ENCODE assay signal across 12 cellular contexts in genomic region chr21:35503646-35504045, GRCh38.
DNase-seq lines count a peak whose midpoint lies in the region; ATAC-seq and TF ChIP-seq lines count a peak whose summit lies in the region.
"Had no signal": no experiment of that assay in that cellular context is flagged by ENCODE, and none has a peak within 500 bp of the region (broad histone marks: within the 10 kb centered on the region; RNA-seq: fewer than 3 reads in every experiment).

No MANE protein-coding gene starts in this region.

- H3K27me3 ChIP-seq in CD4-positive, CD25-positive, alpha-beta regulatory T cell (ENCODE audit: control insufficient read depth, insufficient read depth, low read length): no peaks in the 10 kb centered on the region

- peak overlapping the region in 3 of 4 donors; percentile 5 to 78 (median 70) for H3K4me3 Mint-ChIP-seq in CD4-positive, CD25-positive, alpha-beta regulatory T cell
- H3K4me3 Mint-ChIP-seq in activated naive CD8-positive, alpha-beta T cell treated with anti-CD3 and anti-CD28 coated beads, Interleukin-2, amount 50 U/mL, for 24 hours: no peak overlapping the region
- H3K4me3 Mint-ChIP-seq: activated CD8-positive, alpha-beta memory T cell treated with anti-CD3 and anti-CD28 coated beads, Interleukin-2, amount 10 ng/mL, durations not matched to agents 7 days and 5 days had no signal

- H3K27me3 Mint-ChIP-seq in CD4-positive, CD25-positive, alpha-beta regulatory T cell: peaks cover 15% of the 10 kb centered on the region
- H3K27me3 Mint-ChIP-seq in activated naive CD8-positive, alpha-beta T cell treated with anti-CD3 and anti-CD28 coated beads, Interleukin-2, amount 50 U/mL, for 24 hours: no peaks in the 10 kb centered on the region

- peaks cover 0 to 3% (median 0%) of the 10 kb centered on the region in 7 donors for H3K9me3 Mint-ChIP-seq in CD4-positive, CD25-positive, alpha-beta regulatory T cell
- peaks cover 7% of the 10 kb centered on the region for H3K9me3 Mint-ChIP-seq in activated naive CD8-positive, alpha-beta T cell treated with anti-CD3 and anti-CD28 coated beads, Interleukin-2, amount 50 U/mL, for 24 hours

- peaks cover 21% of the 10 kb centered on the region for H3K4me1 ChIP-seq in CD4-positive, CD25-positive, alpha-beta regulatory T cell (ENCODE audit: control insufficient read depth, insufficient read depth, low read length, poor library complexity, severe bottlenecking)
- no peaks in the 10 kb centered on the region for H3K4me1 ChIP-seq in mucosa of descending colon (ENCODE audit: low read depth)

- CTCF ChIA-PET in RWPE1 (lab: Yijun Ruan, JAX): no interaction called here

- peak overlapping the region; percentile 68 to 94 (median 83) for H3K27ac Mint-ChIP-seq in CD4-positive, CD25-positive, alpha-beta regulatory T cell
- H3K27ac Mint-ChIP-seq in activated naive CD8-positive, alpha-beta T cell treated with anti-CD3 and anti-CD28 coated beads, Interleukin-2, amount 50 U/mL, for 24 hours: peak overlapping the region; percentile 18
- H3K27ac Mint-ChIP-seq: activated CD8-positive, alpha-beta memory T cell treated with anti-CD3 and anti-CD28 coated beads, Interleukin-2, amount 10 ng/mL, durations not matched to agents 7 days and 5 days had no signal

- H3K36me3 Mint-ChIP-seq in CD4-positive, CD25-positive, alpha-beta regulatory T cell: no peaks in the 10 kb centered on the region
- no peaks in the 10 kb centered on the region for H3K36me3 Mint-ChIP-seq in activated naive CD8-positive, alpha-beta T cell treated with anti-CD3 and anti-CD28 coated beads, Interleukin-2, amount 50 U/mL, for 24 hours (ENCODE audit: low read depth)
- H3K36me3 Mint-ChIP-seq: activated CD8-positive, alpha-beta memory T cell treated with anti-CD3 and anti-CD28 coated beads, Interleukin-2, amount 10 ng/mL, durations not matched to agents 7 days and 5 days had no signal

- H3K4me1 Mint-ChIP-seq in CD4-positive, CD25-positive, alpha-beta regulatory T cell: peaks cover 5 to 44% (median 15%) of the 10 kb centered on the region in 4 donors
- peaks cover 25% of the 10 kb centered on the region for H3K4me1 Mint-ChIP-seq in activated naive CD8-positive, alpha-beta T cell treated with anti-CD3 and anti-CD28 coated beads, Interleukin-2, amount 50 U/mL, for 24 hours

- TF ChIP-seq CTCF in mucosa of descending colon (IDR thresholded peaks at IDR 0.05) (no peak), RWPE1 (conservative IDR thresholded peaks at IDR 0.05; ENCODE audit: low read depth) (no peak)

- POLR2A ChIA-PET in RWPE1 (lab: Yijun Ruan, JAX; ENCODE audit: low non-redundant PET): no interaction called here

- intact Hi-C loops in mucosa of descending colon (cut with DNase I, micrococcal nuclease): no loop called here

- no peaks in the 10 kb centered on the region for H3K36me3 ChIP-seq in CD4-positive, CD25-positive, alpha-beta regulatory T cell (ENCODE audit: control insufficient read depth, insufficient read depth, low read length)
- H3K36me3 ChIP-seq in mucosa of descending colon (ENCODE audit: low read depth): no peaks in the 10 kb centered on the region

- H3K27ac ChIP-seq in CD4-positive, CD25-positive, alpha-beta regulatory T cell (ENCODE audit: insufficient read depth, low read length, poor library complexity, severe bottlenecking): peak overlapping the region; percentile 49
- no peak overlapping the region for H3K27ac ChIP-seq in RWPE1

- ATAC-seq in CD4-positive, CD25-positive, alpha-beta regulatory T cell (ENCODE audit: low read depth in 2 of 2): peak; percentile 88 to 95
- no peak for ATAC-seq in activated naive CD8-positive, alpha-beta T cell treated with anti-CD3 and anti-CD28 coated beads, Interleukin-2, amount 50 U/mL, for 24 hours
- peak; percentile 38 for ATAC-seq in mucosa of descending colon
- ATAC-seq: activated CD8-positive, alpha-beta memory T cell treated with anti-CD3 and anti-CD28 coated beads, Interleukin-2, amount 10 ng/mL, durations not matched to agents 7 days and 5 days had no signal

- peak in 2 of 3 donors; percentile 26 to 78 for DNase-seq in CD4-positive, CD25-positive, alpha-beta regulatory T cell
- DNase-seq in Jurkat, Clone E6-1 (ENCODE audit: low read depth, low spot score): peak; percentile 54
- no peak for DNase-seq in activated naive CD8-positive, alpha-beta T cell treated with anti-CD3 and anti-CD28 coated beads, Interleukin-2, amount 50 U/mL, for 24 hours
- DNase-seq in mucosa of descending colon (peak in 1 of 3 donors; percentile 22), HuH-7.5 (ENCODE audit: low spot score) (no peak), LoVo (ENCODE audit: low spot score) (no peak), RWPE1 (ENCODE audit: low spot score) (no peak), NCI-H526 treated with DMSO at 0.1 percent for 48 hours (lab: John Stamatoyannopoulos, UW) (no peak)
- DNase-seq: activated CD8-positive, alpha-beta memory T cell treated with anti-CD3 and anti-CD28 coated beads, Interleukin-2, amount 10 ng/mL, durations not matched to agents 7 days and 5 days; effector CD4-positive, alpha-beta T cell; EL; NCI-H1048 had no signal

- no peaks in the 10 kb centered on the region for H3K9me3 ChIP-seq in CD4-positive, CD25-positive, alpha-beta regulatory T cell (ENCODE audit: control insufficient read depth in 2 of 2, low read length in 2 of 2)
- H3K9me3 ChIP-seq in mucosa of descending colon: no peaks in the 10 kb centered on the region

- peak overlapping the region; percentile 49 for H3K4me3 ChIP-seq in CD4-positive, CD25-positive, alpha-beta regulatory T cell (ENCODE audit: low read depth, low read length)
- no peak overlapping the region for H3K4me3 ChIP-seq in Jurkat, Clone E6-1 (ENCODE audit: low read length)
- no peak overlapping the region for H3K4me3 ChIP-seq in mucosa of descending colon

Comparison
In these comparisons a context has a peak if more than half of its experiments do, and no peak if none do; other contexts are left out.
1. DNase-seq: peak in CD4-positive, CD25-positive, alpha-beta regulatory T cell (2 of 3) and Jurkat, Clone E6-1 (single experiment); none in activated naive CD8-positive, alpha-beta T cell treated with anti-CD3 and anti-CD28 coated beads, Interleukin-2, amount 50 U/mL, for 24 hours (single experiment), HuH-7.5 (single experiment), LoVo (single experiment), RWPE1 (single experiment) and NCI-H526 treated with DMSO at 0.1 percent for 48 hours (single experiment).